ENCODE assay signal across 1 cellular context in the genomic region with DNA sequence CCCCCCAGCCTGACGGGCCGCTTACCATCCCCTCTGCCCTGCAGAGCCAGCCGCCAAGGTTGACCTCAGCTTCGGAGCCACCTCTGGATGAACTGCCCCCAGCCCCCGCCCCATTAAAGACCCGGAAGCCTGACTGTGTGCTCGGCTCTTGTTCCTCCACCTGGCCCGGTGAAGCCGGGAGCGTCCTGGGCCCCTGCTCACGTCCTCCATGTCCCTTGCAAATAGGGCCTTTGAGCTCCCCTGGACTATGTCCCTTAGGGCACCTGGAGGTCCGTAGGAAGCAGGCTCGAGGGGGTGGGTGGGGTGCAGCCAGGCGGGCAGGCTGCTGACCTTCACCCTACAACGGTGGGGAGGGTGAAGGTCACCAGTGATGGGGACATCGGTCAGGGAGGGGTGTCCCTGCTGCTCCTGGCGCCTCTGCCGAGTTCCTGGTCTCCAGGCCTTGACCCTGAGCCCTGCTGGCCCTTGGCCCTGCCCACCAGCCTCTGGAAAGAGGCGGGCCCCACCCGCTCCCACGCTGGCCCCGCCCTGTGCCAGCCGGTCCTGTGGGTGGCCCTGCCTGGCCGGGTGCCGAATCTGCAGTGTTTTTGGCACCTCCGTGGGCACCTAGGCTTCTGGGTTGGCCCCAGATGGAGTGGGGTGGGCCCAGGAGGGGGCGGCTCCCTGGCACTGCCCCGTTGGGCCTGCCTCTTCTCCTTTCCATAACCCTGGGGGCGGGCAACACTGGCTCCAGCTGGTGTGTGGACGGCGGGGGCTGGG.
TF ChIP-seq lines count a peak whose summit lies in the region.

No MANE protein-coding gene starts in this region.

TF ChIP-seq in GM23338, 12 proteins besides CTCF, POLR2A, EP300 and RAD21:
- TF ChIP-seq, protein P1, sequence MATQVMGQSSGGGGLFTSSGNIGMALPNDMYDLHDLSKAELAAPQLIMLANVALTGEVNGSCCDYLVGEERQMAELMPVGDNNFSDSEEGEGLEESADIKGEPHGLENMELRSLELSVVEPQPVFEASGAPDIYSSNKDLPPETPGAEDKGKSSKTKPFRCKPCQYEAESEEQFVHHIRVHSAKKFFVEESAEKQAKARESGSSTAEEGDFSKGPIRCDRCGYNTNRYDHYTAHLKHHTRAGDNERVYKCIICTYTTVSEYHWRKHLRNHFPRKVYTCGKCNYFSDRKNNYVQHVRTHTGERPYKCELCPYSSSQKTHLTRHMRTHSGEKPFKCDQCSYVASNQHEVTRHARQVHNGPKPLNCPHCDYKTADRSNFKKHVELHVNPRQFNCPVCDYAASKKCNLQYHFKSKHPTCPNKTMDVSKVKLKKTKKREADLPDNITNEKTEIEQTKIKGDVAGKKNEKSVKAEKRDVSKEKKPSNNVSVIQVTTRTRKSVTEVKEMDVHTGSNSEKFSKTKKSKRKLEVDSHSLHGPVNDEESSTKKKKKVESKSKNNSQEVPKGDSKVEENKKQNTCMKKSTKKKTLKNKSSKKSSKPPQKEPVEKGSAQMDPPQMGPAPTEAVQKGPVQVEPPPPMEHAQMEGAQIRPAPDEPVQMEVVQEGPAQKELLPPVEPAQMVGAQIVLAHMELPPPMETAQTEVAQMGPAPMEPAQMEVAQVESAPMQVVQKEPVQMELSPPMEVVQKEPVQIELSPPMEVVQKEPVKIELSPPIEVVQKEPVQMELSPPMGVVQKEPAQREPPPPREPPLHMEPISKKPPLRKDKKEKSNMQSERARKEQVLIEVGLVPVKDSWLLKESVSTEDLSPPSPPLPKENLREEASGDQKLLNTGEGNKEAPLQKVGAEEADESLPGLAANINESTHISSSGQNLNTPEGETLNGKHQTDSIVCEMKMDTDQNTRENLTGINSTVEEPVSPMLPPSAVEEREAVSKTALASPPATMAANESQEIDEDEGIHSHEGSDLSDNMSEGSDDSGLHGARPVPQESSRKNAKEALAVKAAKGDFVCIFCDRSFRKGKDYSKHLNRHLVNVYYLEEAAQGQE (IDR thresholded peaks at IDR 0.05; ENCODE audit: unreplicated experiment): no peak
- no peak for TF ChIP-seq EZH2 (IDR thresholded peaks at IDR 0.05; ENCODE audit: low read depth, unreplicated experiment)
- TF ChIP-seq, protein P2, sequence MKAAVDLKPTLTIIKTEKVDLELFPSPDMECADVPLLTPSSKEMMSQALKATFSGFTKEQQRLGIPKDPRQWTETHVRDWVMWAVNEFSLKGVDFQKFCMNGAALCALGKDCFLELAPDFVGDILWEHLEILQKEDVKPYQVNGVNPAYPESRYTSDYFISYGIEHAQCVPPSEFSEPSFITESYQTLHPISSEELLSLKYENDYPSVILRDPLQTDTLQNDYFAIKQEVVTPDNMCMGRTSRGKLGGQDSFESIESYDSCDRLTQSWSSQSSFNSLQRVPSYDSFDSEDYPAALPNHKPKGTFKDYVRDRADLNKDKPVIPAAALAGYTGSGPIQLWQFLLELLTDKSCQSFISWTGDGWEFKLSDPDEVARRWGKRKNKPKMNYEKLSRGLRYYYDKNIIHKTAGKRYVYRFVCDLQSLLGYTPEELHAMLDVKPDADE (IDR thresholded peaks at IDR 0.05): no peak
- TF ChIP-seq EZH2phosphoT487 (IDR thresholded peaks at IDR 0.05; ENCODE audit: unreplicated experiment): no peak
